In genomic region chr2:54525321-54525720, GRCh38 we compare ENCODE assay signal across 19 cellular contexts.
A peak's percentile ranks its signal among the peaks of the same experiment; 100 is the strongest.
DNase-seq lines count a peak whose midpoint lies in the region; ATAC-seq, FAIRE-seq and TF ChIP-seq lines count a peak whose summit lies in the region.
"Had no signal": no experiment of that assay in that cellular context is flagged by ENCODE, and none has a peak within 500 bp of the region (broad histone marks: within the 10 kb centered on the region; RNA-seq: fewer than 3 reads in every experiment).

No MANE protein-coding gene starts in this region.

- H3K4me1 ChIP-seq in right atrium auricular region: peaks cover 0 to 84% of the 10 kb centered on the region in 2 donors
- peaks cover 10% of the 10 kb centered on the region for H3K4me1 ChIP-seq in endothelial cell of umbilical vein (ENCODE audit: control insufficient read depth, extremely low read depth, insufficient read depth, low read length)
- peaks cover 25% of the 10 kb centered on the region for H3K4me1 ChIP-seq in psoas muscle
- H3K4me1 ChIP-seq in vagina: peaks cover 42% of the 10 kb centered on the region

- H2AFZ ChIP-seq in endothelial cell of umbilical vein (ENCODE audit: low read depth, low read length): no peak overlapping the region
- H2AFZ ChIP-seq: hepatocyte, parathyroid adenoma had no signal

- H3K79me2 ChIP-seq in endothelial cell of umbilical vein (ENCODE audit: control insufficient read depth, insufficient read depth, low read length): peaks cover 6% of the 10 kb centered on the region

- no TSS peak for BruUV-seq in endothelial cell of umbilical vein (replicated peaks; lab: Mats Ljungman, UMichigan)

- no peaks in the 10 kb centered on the region for H4K20me1 ChIP-seq in endothelial cell of umbilical vein (replicated peaks; ENCODE audit: control insufficient read depth, extremely low read depth, insufficient read depth, low read length)
- H4K20me1 ChIP-seq: BLaER1 treated with 17β-estradiol and CSF1 and Interleukin-3, amounts not matched to agents 10 nM and 100 nM had no signal

- H3K27ac ChIP-seq in right atrium auricular region (peak overlapping the region; percentile 71 to 74), endothelial cell of umbilical vein (ENCODE audit: insufficient read depth, low read depth, low read length) (peak overlapping the region; percentile 13), psoas muscle (peak overlapping the region; percentile 69), vagina (peak overlapping the region; percentile 36)
- H3K27ac ChIP-seq: parathyroid adenoma, right lobe of liver had no signal

- H3K9me3 ChIP-seq in right atrium auricular region (no peaks in the 10 kb centered on the region), endothelial cell of umbilical vein (replicated peaks; ENCODE audit: control insufficient read depth, insufficient read depth, low read length) (no peaks in the 10 kb centered on the region), psoas muscle (no peaks in the 10 kb centered on the region), vagina (no peaks in the 10 kb centered on the region)
- H3K9me3 ChIP-seq: Caco-2, right lobe of liver had no signal

- intact Hi-C loops in left ventricle myocardium superior (cut with micrococcal nuclease): loop anchor here (10.0 kb wide), 1 partner anchor 129 kb away; no protein-coding TSS in a partner anchor
- intact Hi-C loops in endothelial cell of umbilical vein (cut with micrococcal nuclease): loop anchor here (2.0 kb wide), 1 partner anchor 33 kb away; no protein-coding TSS in a partner anchor
- intact Hi-C loops in psoas muscle (cut with DNase I): loop anchor here in 1 of 2 donors (5.0 kb wide), 1 partner anchor 68 kb away; the partner anchor contains the start of gene SPTBN1
- intact Hi-C loops in vagina (cut with DNase I): loop anchor here (10.0 kb wide), 1 partner anchor 179 kb away; no protein-coding TSS in a partner anchor

- WGBS in psoas muscle, 3 donors: 80 to 88% (median 85%) methylated on average over 9 of the region's 9 CpGs

- H3K27me3 ChIP-seq in right atrium auricular region (no peaks in the 10 kb centered on the region), endothelial cell of umbilical vein (ENCODE audit: control insufficient read depth in 2 of 2, insufficient read depth in 2 of 2, low read length in 2 of 2) (no peaks in the 10 kb centered on the region), psoas muscle (ENCODE audit: insufficient read depth in 3 of 3, low read length in 2 of 3) (no peaks in the 10 kb centered on the region), vagina (no peaks in the 10 kb centered on the region)
- H3K27me3 ChIP-seq: BLaER1 treated with 17β-estradiol and CSF1 and Interleukin-3, amounts not matched to agents 10 nM and 100 nM; hepatocyte; right lobe of liver had no signal

- ATAC-seq in left ventricle myocardium superior (no peak), psoas muscle (peak in 1 of 4 donors; percentile 30), GM18873 (IDR thresholded peaks at IDR 0.05; ENCODE audit: low FRiP score, unreplicated experiment) (no peak), GM21526 (IDR thresholded peaks at IDR 0.05; ENCODE audit: low FRiP score, unreplicated experiment) (no peak)
- ATAC-seq: left lobe of liver had no signal

- H3K4me3 ChIP-seq in right atrium auricular region (no peak overlapping the region), endothelial cell of umbilical vein (replicated peaks in 1 of 3; ENCODE audit: insufficient read depth in 1 of 3, low read depth in 1 of 3, low read length in 3 of 3) (no peak overlapping the region), psoas muscle (no peak overlapping the region), vagina (no peak overlapping the region)
- H3K4me3 ChIP-seq: BLaER1 treated with 17β-estradiol and CSF1 and Interleukin-3, amounts not matched to agents 10 nM and 100 nM; hepatocyte; right lobe of liver had no signal

- CTCF ChIA-PET in endothelial cell of umbilical vein (lab: Charles Lee): interaction anchor here (1.1 to 7.5 kb wide), 8 partner anchors 34 to 418 kb away, joined by 3 to 79 read pairs (median 20); no protein-coding TSS in a partner anchor

- TF ChIP-seq POLR2A in endothelial cell of umbilical vein (IDR thresholded peaks at IDR 0.05; ENCODE audit: low read depth, low read length): no peak
- no peak for TF ChIP-seq POLR2A in vagina (IDR thresholded peaks at IDR 0.05)

- POLR2A ChIA-PET in endothelial cell of umbilical vein (lab: Charles Lee): interaction anchor here (0.9 to 1.1 kb wide), 2 partner anchors 34 to 56 kb away, joined by 3 to 4 read pairs; no protein-coding TSS in a partner anchor

- no peak overlapping the region for H3K4me2 ChIP-seq in endothelial cell of umbilical vein (ENCODE audit: insufficient read depth, low read length)

- FAIRE-seq in endothelial cell of umbilical vein (lab: Jason Lieb, UNC): no peak

- H3K36me3 ChIP-seq in right atrium auricular region (peaks cover 46% of the 10 kb centered on the region), endothelial cell of umbilical vein (ENCODE audit: control insufficient read depth in 2 of 2, extremely low read depth in 1 of 2, insufficient read depth in 2 of 2, low read length in 2 of 2) (peaks cover 12 to 16% of the 10 kb centered on the region in 2 experiments), psoas muscle (ENCODE audit: insufficient read depth in 1 of 2, low read depth in 1 of 2) (peaks cover 0 to 32% of the 10 kb centered on the region in 2 donors), vagina (peaks cover 0 to 6% of the 10 kb centered on the region in 2 donors)
- H3K36me3 ChIP-seq: BLaER1 treated with 17β-estradiol and CSF1 and Interleukin-3, amounts not matched to agents 10 nM and 100 nM; right lobe of liver had no signal

- no peaks in the 10 kb centered on the region for H3K9me1 ChIP-seq in endothelial cell of umbilical vein (replicated peaks; ENCODE audit: control insufficient read depth, extremely low read depth, insufficient read depth, low read length)

- no peak overlapping the region for H3K9ac ChIP-seq in endothelial cell of umbilical vein (replicated peaks; ENCODE audit: extremely low read depth, insufficient read depth, low read length)
- H3K9ac ChIP-seq: BLaER1 treated with 17β-estradiol and CSF1 and Interleukin-3, amounts not matched to agents 10 nM and 100 nM; parathyroid adenoma had no signal

- no peak for DNase-seq in right atrium auricular region (ENCODE audit: low spot score)
- DNase-seq in left ventricle myocardium superior: no peak
- DNase-seq in endothelial cell of umbilical vein (ENCODE audit: low read depth, low spot score): no peak
- DNase-seq in psoas muscle: no peak
- no peak for DNase-seq in vagina (ENCODE audit: extremely low spot score in 2 of 2)
- no peak for DNase-seq in NK-92 treated with Interleukin-12 subunit alpha and Interleukin-12 subunit beta, amount 100 ng/mL, for 24 hours (lab: John Stamatoyannopoulos, UW)
- DNase-seq: activated CD4-positive, alpha-beta T cell treated with anti-CD3 and anti-CD28 coated beads, Interleukin-2, amount 50 U/mL, for 1 hour; activated CD8-positive, alpha-beta memory T cell treated with anti-CD3 and anti-CD28 coated beads, Interleukin-2, amount 10 ng/mL, durations not matched to agents 7 days and 5 days; aorta; Caco-2; immature natural killer cell; nephron progenitor cell; right lobe of liver had no signal

- TF ChIP-seq CTCF in right atrium auricular region (IDR thresholded peaks at IDR 0.05) (no peak), endothelial cell of umbilical vein (IDR thresholded peaks at IDR 0.05; ENCODE audit: extremely low read depth in 1 of 2, insufficient read depth in 1 of 2, low read depth in 1 of 2, low read length in 2 of 2) (no peak), psoas muscle (IDR thresholded peaks at IDR 0.05) (no peak), vagina (IDR thresholded peaks at IDR 0.05) (no peak)

- dilution Hi-C loops in endothelial cell of umbilical vein (cut with MboI; ENCODE audit: extremely low pct_ligation_motif_present, low sequenced_read_pairs): no loop called here

TF ChIP-seq in endothelial cell of umbilical vein, 7 proteins besides CTCF, POLR2A, EP300 and RAD21:
- no peak for TF ChIP-seq FOS (IDR thresholded peaks at IDR 0.05; ENCODE audit: borderline replicate concordance, insufficient read depth, low read length)
- TF ChIP-seq JUN (IDR thresholded peaks at IDR 0.05; ENCODE audit: borderline replicate concordance, insufficient read depth, insufficient read length, low read depth): no peak
- TF ChIP-seq, protein P1, sequence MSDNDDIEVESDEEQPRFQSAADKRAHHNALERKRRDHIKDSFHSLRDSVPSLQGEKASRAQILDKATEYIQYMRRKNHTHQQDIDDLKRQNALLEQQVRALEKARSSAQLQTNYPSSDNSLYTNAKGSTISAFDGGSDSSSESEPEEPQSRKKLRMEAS (IDR thresholded peaks at IDR 0.05; ENCODE audit: insufficient read depth, insufficient read length): no peak
- no peak for TF ChIP-seq GATA2 (IDR thresholded peaks at IDR 0.05; ENCODE audit: insufficient read depth, insufficient read length, low read depth, low read length)
- no peak for TF ChIP-seq MYC (IDR thresholded peaks at IDR 0.05; ENCODE audit: low read depth, low read length)

Comparison
In these comparisons a context has a peak if more than half of its experiments do, and no peak if none do; other contexts are left out.
1. H3K27ac ChIP-seq: peak in every context shown above with its lines; median percentile 72 in right atrium auricular region; 69 in psoas muscle; 36 in vagina; 13 in endothelial cell of umbilical vein.